Comparison of ENCODE assay signal across 24 cellular contexts in the genomic region with DNA sequence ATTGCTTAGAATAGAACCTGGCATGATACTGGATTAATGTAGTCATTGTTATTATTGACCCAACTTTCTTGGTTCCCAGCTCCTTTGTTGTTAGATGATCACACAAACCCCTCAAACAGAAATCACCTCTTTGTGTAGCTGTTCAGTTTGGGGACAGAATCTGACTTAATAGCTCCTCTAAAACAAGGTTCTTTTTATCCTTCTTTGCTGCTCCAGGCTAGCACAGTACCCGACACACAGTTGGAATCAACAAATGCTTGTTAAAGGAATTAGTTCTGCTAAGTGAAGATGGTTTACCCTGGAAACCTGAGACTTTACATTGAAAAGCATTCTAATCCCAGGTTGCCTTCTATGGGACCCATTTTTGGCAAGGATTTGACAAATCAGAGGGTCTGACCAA. TPM values are rescaled to one million over a fixed set of nuclear protein-coding genes. Genes with fewer than 3 reads are reported as not detected.
DNase-seq lines count a peak whose midpoint lies in the region; ATAC-seq and TF ChIP-seq lines count a peak whose summit lies in the region.
"Had no signal": no experiment of that assay in that cellular context is flagged by ENCODE, and none has a peak within 500 bp of the region (broad histone marks: within the 10 kb centered on the region; RNA-seq: fewer than 3 reads in every experiment).

No MANE protein-coding gene starts in this region.

- H3K4me1 Mint-ChIP-seq in CD4-positive, alpha-beta T cell (ENCODE audit: low read depth) = peaks cover 3% of the 10 kb centered on the region
- peaks cover 47% of the 10 kb centered on the region for H3K4me1 Mint-ChIP-seq in stimulated activated memory B cell treated with anti-CD40 and anti-IgM and Interleukin-4, amounts not matched to agents 10 μg/mL and 1 μg/mL and 100 μg/mL, for 72 hours

- TF ChIP-seq CTCF in CD4-positive, alpha-beta T cell (IDR thresholded peaks at IDR 0.05) = no peak

- intact Hi-C loops in CD4-positive, alpha-beta T cell (cut with DNase I, micrococcal nuclease) = no loop called here

- POLR2A ChIA-PET in CD4-positive, alpha-beta T cell (lab: Charles Lee) = no interaction called here

- H3K27me3 ChIP-seq in CD4-positive, alpha-beta T cell (ENCODE audit: control insufficient read depth, insufficient read depth, low read length) = no peaks in the 10 kb centered on the region

- ATAC-seq in CD4-positive, alpha-beta T cell (ENCODE audit: poor library complexity) = no peak
- no peak for ATAC-seq in stimulated activated memory B cell treated with anti-CD40 and anti-IgM and Interleukin-4, amounts not matched to agents 10 μg/mL and 1 μg/mL and 100 μg/mL, for 72 hours
- ATAC-seq: PC-3 had no signal

- H3K27ac ChIP-seq in KOPT-K1 (ENCODE audit: low read depth, low read length, poor library complexity, severe bottlenecking) = peak overlapping the region; percentile 63
- H3K27ac ChIP-seq in caudate nucleus (ENCODE audit: low read depth, low read length) = peak overlapping the region; percentile 55
- H3K27ac ChIP-seq in CD4-positive, alpha-beta T cell (ENCODE audit: low read depth, low read length) = no peak overlapping the region
- H3K27ac ChIP-seq: HL-60 had no signal

- H3K27ac Mint-ChIP-seq in CD4-positive, alpha-beta T cell = no peak overlapping the region
- no peak overlapping the region for H3K27ac Mint-ChIP-seq in stimulated activated memory B cell treated with anti-CD40 and anti-IgM and Interleukin-4, amounts not matched to agents 10 μg/mL and 1 μg/mL and 100 μg/mL, for 72 hours
- H3K27ac Mint-ChIP-seq: CD4-positive, alpha-beta memory T cell had no signal

- H3K9me3 Mint-ChIP-seq in CD4-positive, alpha-beta T cell = no peaks in the 10 kb centered on the region
- H3K9me3 Mint-ChIP-seq in stimulated activated memory B cell treated with anti-CD40 and anti-IgM and Interleukin-4, amounts not matched to agents 10 μg/mL and 1 μg/mL and 100 μg/mL, for 72 hours = no peaks in the 10 kb centered on the region

- H3K36me3 ChIP-seq in KOPT-K1 (ENCODE audit: insufficient read depth, low read length) = peaks cover 8% of the 10 kb centered on the region
- H3K36me3 ChIP-seq: MG63 had no signal

- H3K9me3 ChIP-seq in KOPT-K1 (ENCODE audit: insufficient read depth, low read length, poor library complexity, severe bottlenecking) = peaks cover 13% of the 10 kb centered on the region
- H3K9me3 ChIP-seq in CD4-positive, alpha-beta T cell (ENCODE audit: control insufficient read depth, low read length) = no peaks in the 10 kb centered on the region
- H3K9me3 ChIP-seq: MG63 had no signal

- no peaks in the 10 kb centered on the region for H3K27me3 Mint-ChIP-seq in CD4-positive, alpha-beta T cell
- H3K27me3 Mint-ChIP-seq in stimulated activated memory B cell treated with anti-CD40 and anti-IgM and Interleukin-4, amounts not matched to agents 10 μg/mL and 1 μg/mL and 100 μg/mL, for 72 hours = no peaks in the 10 kb centered on the region

- CTCF ChIA-PET in CD4-positive, alpha-beta T cell (lab: Charles Lee) = no interaction called here

- H3K36me3 Mint-ChIP-seq in CD4-positive, alpha-beta T cell (ENCODE audit: low read depth) = no peaks in the 10 kb centered on the region
- H3K36me3 Mint-ChIP-seq in stimulated activated memory B cell treated with anti-CD40 and anti-IgM and Interleukin-4, amounts not matched to agents 10 μg/mL and 1 μg/mL and 100 μg/mL, for 72 hours = peaks cover 25% of the 10 kb centered on the region

- DNase-seq in caudate nucleus (lab: John Stamatoyannopoulos, UW) = no peak
- peak; percentile 47 for DNase-seq in globus pallidus (ENCODE audit: low spot score)
- DNase-seq in pons (ENCODE audit: low spot score) = peak; percentile 83
- DNase-seq in NCI-H526 (lab: John Stamatoyannopoulos, UW) = no peak
- no peak for DNase-seq in HuH-7 (ENCODE audit: low spot score)
- DNase-seq in CD4-positive, alpha-beta T cell = no peak
- DNase-seq: Calu3; CD4-positive, alpha-beta memory T cell; GF-D8; H9; IMR-90; Kasumi-1; MG63; NCI-H1092; NCI-H146; NCI-H2081; NCI-H226; NCI-H524 treated with DMSO at 0.1 percent for 48 hours; PC-3; RPMI8226; SHP77 treated with DMSO at 0.1 percent for 48 hours had no signal

- H3K4me3 Mint-ChIP-seq in CD4-positive, alpha-beta T cell = no peak overlapping the region
- no peak overlapping the region for H3K4me3 Mint-ChIP-seq in stimulated activated memory B cell treated with anti-CD40 and anti-IgM and Interleukin-4, amounts not matched to agents 10 μg/mL and 1 μg/mL and 100 μg/mL, for 72 hours
- H3K4me3 Mint-ChIP-seq: CD4-positive, alpha-beta memory T cell; H9 had no signal

RNA-seq across cellular contexts. Expression of a gene that starts 43.9 kb away (rescaled TPM):
- 10 to 100 TPM; 10.7 to 11.9 TPM for total RNA-seq in CD4-positive, alpha-beta T cell

Comparison
In these comparisons a context has a peak if more than half of its experiments do, and no peak if none do; other contexts are left out.
1. DNase-seq: peak in globus pallidus (single experiment) and pons (single experiment); none in caudate nucleus (0 of 61), NCI-H526 (0 of 2), HuH-7 (single experiment) and CD4-positive, alpha-beta T cell (0 of 10).